8 cellular contexts compared by ENCODE assay signal in the genomic region with DNA sequence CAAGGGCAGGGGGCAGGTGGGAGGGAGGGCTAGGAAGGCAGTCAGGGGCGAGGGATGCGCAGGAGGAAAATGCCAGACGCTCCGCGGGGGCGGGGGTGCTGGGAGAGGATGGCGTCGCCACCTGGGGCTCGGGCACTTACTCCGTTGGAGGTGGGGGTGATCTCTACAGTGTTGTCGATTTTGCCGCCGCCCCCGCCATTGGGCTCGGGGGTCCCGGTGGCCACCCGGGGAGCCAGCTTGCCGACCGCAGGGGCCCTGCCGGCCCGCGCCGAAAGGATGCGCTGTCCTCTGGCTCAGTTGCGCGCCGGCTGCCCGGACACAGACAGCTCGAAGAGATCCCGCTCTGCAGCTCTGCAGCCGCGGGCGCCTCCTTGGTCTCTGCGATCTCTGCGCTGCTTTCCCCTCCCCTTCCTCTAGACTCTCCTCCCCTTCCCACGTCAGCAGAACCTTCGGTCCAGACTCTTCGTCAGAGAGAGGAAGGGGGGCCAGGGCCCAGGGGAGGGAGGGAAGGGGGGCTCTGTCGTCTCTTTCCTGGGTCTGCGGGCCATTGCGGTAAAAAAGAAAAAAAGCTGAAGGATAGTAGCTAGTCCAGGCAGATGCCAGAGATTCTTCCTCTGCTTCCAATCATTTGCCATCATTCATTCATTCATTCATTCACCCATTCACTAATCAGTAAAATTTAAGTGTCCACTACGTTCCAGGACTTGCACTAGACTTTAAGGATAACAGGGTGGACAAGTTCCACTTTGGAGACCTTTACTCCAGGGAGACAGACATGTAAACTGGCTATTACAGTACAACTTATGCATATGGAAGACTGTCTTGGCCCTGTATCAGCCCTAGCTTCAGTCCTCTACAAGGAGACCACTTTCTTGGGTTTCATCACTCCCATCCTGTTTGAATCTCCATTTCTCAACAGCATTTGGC. TPM values are rescaled to one million over a fixed set of nuclear protein-coding genes. Genes with fewer than 3 reads are reported as not detected.
DNase-seq lines count a peak whose midpoint lies in the region; ATAC-seq and TF ChIP-seq lines count a peak whose summit lies in the region.

A gene (minus strand): TSS at position 382 of the 927 bp plus-strand sequence.

- intact Hi-C loops in Right ventricle myocardium superior (cut with DNase I) = no loop called here

- TF ChIP-seq CTCF in HFFc6 (IDR thresholded peaks at IDR 0.05) = 0 out of 2 replicates have a peak, but pooled peaks have one; percentile 12
- TF ChIP-seq CTCF in suprapubic skin (IDR thresholded peaks at IDR 0.05) = no peak

- no peak for TF ChIP-seq EP300 in suprapubic skin (IDR thresholded peaks at IDR 0.05)

- H3K9ac ChIP-seq in SK-N-MC (ENCODE audit: insufficient read length) = peak within 1 kb of the TSS; percentile 56

- peak within 1 kb of the TSS; percentile 79 for H3K4me3 Mint-ChIP-seq in HFFc6

- peak in 1 of 2 donors; percentile 35 for TF ChIP-seq POLR2A in suprapubic skin (IDR thresholded peaks at IDR 0.05)

- peak; percentile 83 for DNase-seq in 8988T
- peak; percentile 75 for DNase-seq in HFFc6
- no peak for DNase-seq in SK-N-MC (ENCODE audit: low read depth, low spot score)
- peak; percentile 19 for DNase-seq in activated naive CD8-positive, alpha-beta T cell treated with anti-CD3 and anti-CD28 coated beads, Interleukin-2, amount 50 U/mL, for 16 hours (ENCODE audit: low read depth, low spot score)
- DNase-seq in Right ventricle myocardium superior = peak; percentile 85
- DNase-seq in nucleus accumbens (lab: John Stamatoyannopoulos, UW) = peak in 55 of 56 donors; percentile 47 to 95 (median 83)
- DNase-seq in suprapubic skin (ENCODE audit: low spot score in 2 of 2) = peak in 1 of 2 donors; percentile 82

- ATAC-seq in Right ventricle myocardium superior (ENCODE audit: poor library complexity) (peak; percentile 92), GM18498 (IDR thresholded peaks at IDR 0.05; ENCODE audit: unreplicated experiment) (no peak)

- no peak within 1 kb of the TSS for H3K27ac ChIP-seq in SK-N-MC
- no peak within 1 kb of the TSS for H3K27ac ChIP-seq in suprapubic skin

- H3K36me3 ChIP-seq in SK-N-MC (ENCODE audit: insufficient read depth, low read length) = no peaks in the 10 kb centered on the region; the same call in 1 of the 2 replicates
- H3K36me3 ChIP-seq in suprapubic skin = peaks cover 6% of the 10 kb centered on the region

- H3K4me1 ChIP-seq in suprapubic skin = peaks cover 17% of the 10 kb centered on the region

- 1% methylated on average over 32 of the region's 42 CpGs for WGBS in suprapubic skin

- no peaks in the 10 kb centered on the region for H3K9me3 Mint-ChIP-seq in HFFc6

- peaks cover 10% of the 10 kb centered on the region; the same call in 1 of the 2 replicates for H3K4me1 Mint-ChIP-seq in HFFc6 (ENCODE audit: low read depth)

- peaks cover 14% of the 10 kb centered on the region for H3K27me3 Mint-ChIP-seq in HFFc6 (ENCODE audit: insufficient read depth)

- H3K27me3 ChIP-seq in suprapubic skin = peaks cover 7% of the 10 kb centered on the region

- H3K27ac Mint-ChIP-seq in HFFc6 = peak within 1 kb of the TSS; percentile 47

- H3K9me3 ChIP-seq in SK-N-MC (ENCODE audit: low read depth, low read length) (no peaks in the 10 kb centered on the region), suprapubic skin (no peaks in the 10 kb centered on the region)

- H3K36me3 Mint-ChIP-seq in HFFc6 (ENCODE audit: low read depth) = peaks cover 8% of the 10 kb centered on the region; the same call in 1 of the 2 replicates

- H3K4me3 ChIP-seq in SK-N-MC (peak within 1 kb of the TSS; percentile 85), suprapubic skin (peak within 1 kb of the TSS; percentile 64)

RNA-seq across cellular contexts. Expression of the gene that starts here (rescaled TPM):
- total RNA-seq in HFFc6 (2021; fragmentation: NEBNext Ultra II Directional; extraction: Animal tissue kit (Norgen Biotek cat#: 25700)) = 10 to 100 TPM; 11.7 to 15.6 (median 13.1) TPM
- 10.3 TPM for total RNA-seq in Right ventricle myocardium superior
- total RNA-seq in suprapubic skin = 10 to 100 TPM; 15.4 to 67.6 (median 22.5) TPM
